20 cellular contexts compared by ENCODE assay signal in genomic region chr2:120434487-120434886, GRCh38.
DNase-seq lines count a peak whose midpoint lies in the region; ATAC-seq and TF ChIP-seq lines count a peak whose summit lies in the region.
"Had no signal": no experiment of that assay in that cellular context is flagged by ENCODE, and none has a peak within 500 bp of the region (broad histone marks: within the 10 kb centered on the region; RNA-seq: fewer than 3 reads in every experiment).

No MANE protein-coding gene starts in this region.

- TF ChIP-seq CTCF in AG10803 (conservative IDR thresholded peaks at IDR 0.05; ENCODE audit: low read length) (no peak), HFF-Myc (IDR thresholded peaks at IDR 0.05; ENCODE audit: low read depth, low read length, missing control alignments) (no peak), fibroblast of mammary gland (conservative IDR thresholded peaks at IDR 0.05; ENCODE audit: control insufficient read depth, insufficient read depth, low read depth, low read length) (no peak)

- DNase-seq in AG10803 (ENCODE audit: low read depth) (peak; percentile 95), HFF-Myc (ENCODE audit: extremely low read depth, low read depth) (peak; percentile 14), fibroblast of mammary gland (ENCODE audit: low read depth) (peak; percentile 66), sciatic nerve (ENCODE audit: low spot score) (no peak), AG08396 (ENCODE audit: low spot score) (no peak)
- DNase-seq in stimulated activated CD4-positive, alpha-beta T cell treated with anti-CD3 and anti-CD28 coated beads, Interleukin-4, amount 100 ng/mL, for 1 hour, result no peak
- DNase-seq: activated CD4-positive, alpha-beta T cell treated with anti-CD3 and anti-CD28 coated beads for 48 hours; activated gamma-delta T cell; caudate nucleus; effector memory CD4-positive, alpha-beta T cell; foreskin keratinocyte; hippocampal formation; kidney glomerular epithelial cell; NCI-H526; nephron progenitor cell; small intestine; stimulated activated CD4-positive, alpha-beta T cell treated with anti-CD3 and anti-CD28 coated beads, Interleukin-4, amount 100 ng/mL, for 24 hours; SW 1271 had no signal

- ATAC-seq in sciatic nerve (peak; percentile 30), HG02870 (IDR thresholded peaks at IDR 0.05; ENCODE audit: unreplicated experiment) (no peak), GM21367 (IDR thresholded peaks at IDR 0.05; ENCODE audit: unreplicated experiment) (no peak)
- ATAC-seq: foreskin keratinocyte had no signal

- H3K4me3 ChIP-seq in AG10803 (ENCODE audit: low read length) (no peak overlapping the region), HFF-Myc (replicated peaks; ENCODE audit: low read depth, low read length) (no peak overlapping the region), fibroblast of mammary gland (ENCODE audit: control insufficient read depth, low read depth, low read length) (no peak overlapping the region)

- intact Hi-C loops in sciatic nerve (cut with DNase I), result no loop called here

Comparison
In these comparisons a context has a peak if more than half of its experiments do, and no peak if none do; other contexts are left out.
1. DNase-seq: peak in AG10803 (single experiment), HFF-Myc (single experiment) and fibroblast of mammary gland (single experiment); none in sciatic nerve (single experiment), AG08396 (single experiment) and stimulated activated CD4-positive, alpha-beta T cell treated with anti-CD3 and anti-CD28 coated beads, Interleukin-4, amount 100 ng/mL, for 1 hour (single experiment).